ENCODE assay signal across 24 cellular contexts in genomic region chr13:111156421-111156820, GRCh38. TPM values are rescaled to one million over a fixed set of nuclear protein-coding genes. Genes with fewer than 3 reads are reported as not detected.
DNase-seq lines count a peak whose midpoint lies in the region; ATAC-seq and TF ChIP-seq lines count a peak whose summit lies in the region.
"Had no signal": no experiment of that assay in that cellular context is flagged by ENCODE, and none has a peak within 500 bp of the region (broad histone marks: within the 10 kb centered on the region; RNA-seq: fewer than 3 reads in every experiment).

No MANE protein-coding gene starts in this region.

- no peak for ATAC-seq in GM21576 (IDR thresholded peaks at IDR 0.05; ENCODE audit: unreplicated experiment)
- ATAC-seq in HG03457 (IDR thresholded peaks at IDR 0.05; ENCODE audit: unreplicated experiment): no peak
- ATAC-seq: activated T-cell treated with anti-CD3 and anti-CD28 coated beads, Interleukin-2, amount 50 U/mL, for 72 hours; gastroesophageal sphincter; naive thymus-derived CD4-positive, alpha-beta T cell; pancreas; sciatic nerve; stimulated activated effector memory CD8-positive, alpha-beta T cell treated with anti-CD3 and anti-CD28 coated beads, Interleukin-12 subunit alpha, Interleukin-12 subunit beta, amount 100 ng/mL, for 72 hours had no signal

- H3K4ac ChIP-seq in trophoblast cell (ENCODE audit: low read depth, low read length): no peak overlapping the region

- no peak overlapping the region for H3K23ac ChIP-seq in trophoblast cell (ENCODE audit: low read length)

- H3K4me1 ChIP-seq in Loucy (ENCODE audit: insufficient read depth, low read length, poor library complexity, severe bottlenecking) (peaks cover 56% of the 10 kb centered on the region), trophoblast cell (ENCODE audit: control insufficient read depth in 1 of 2, insufficient read depth in 2 of 2, low read length in 2 of 2) (peaks cover 0 to 2% of the 10 kb centered on the region in 2 experiments)

- no peak overlapping the region for H2BK12ac ChIP-seq in trophoblast cell (ENCODE audit: low read length)

- peak overlapping the region; percentile 84 for H3K27ac Mint-ChIP-seq in chondrocyte (ENCODE audit: unreplicated experiment)
- H3K27ac Mint-ChIP-seq: activated naive CD8-positive, alpha-beta T cell treated with anti-CD3 and anti-CD28 coated beads, Interleukin-2, amount 10 ng/mL, durations not matched to agents 7 days and 5 days; activated T-cell treated with anti-CD3 and anti-CD28 coated beads, Interleukin-2, amount 50 U/mL, for 72 hours; B cell; memory B cell; stimulated activated effector memory CD8-positive, alpha-beta T cell treated with anti-CD3 and anti-CD28 coated beads, Interleukin-12 subunit alpha, Interleukin-12 subunit beta, amount 100 ng/mL, for 72 hours had no signal

- no peaks in the 10 kb centered on the region for H3K27me3 ChIP-seq in Loucy (ENCODE audit: insufficient read depth, low read length, poor library complexity, severe bottlenecking)
- no peaks in the 10 kb centered on the region for H3K27me3 ChIP-seq in trophoblast cell (ENCODE audit: insufficient read depth, low read length)
- H3K27me3 ChIP-seq: cardiac muscle cell, gastroesophageal sphincter, MG63, pancreas, tibial nerve had no signal

- H3K36me3 Mint-ChIP-seq in chondrocyte (ENCODE audit: low read depth): peaks cover 17% of the 10 kb centered on the region

- H3K4me1 Mint-ChIP-seq in chondrocyte (ENCODE audit: low read depth): peaks cover 63% of the 10 kb centered on the region

- no peak overlapping the region for H2BK5ac ChIP-seq in trophoblast cell (ENCODE audit: low read depth, low read length, poor library complexity)

- H3K9me3 ChIP-seq in Loucy (ENCODE audit: insufficient read depth, low read depth, low read length) (no peaks in the 10 kb centered on the region), trophoblast cell (ENCODE audit: insufficient read depth, low read depth, low read length) (no peaks in the 10 kb centered on the region)
- H3K9me3 ChIP-seq: gastroesophageal sphincter, MG63, pancreas, tibial nerve had no signal

- no peak overlapping the region for H2AFZ ChIP-seq in Loucy (ENCODE audit: low read length)
- H2AFZ ChIP-seq in trophoblast cell (ENCODE audit: insufficient read depth, low read length, poor library complexity): no peak overlapping the region

- no peak overlapping the region for H3K27ac ChIP-seq in trophoblast cell (ENCODE audit: low read depth, low read length)
- H3K27ac ChIP-seq: cardiac muscle cell, pancreas had no signal

- no CpG with 5 or more reads among the region's 1 CpG for WGBS in trophoblast cell (ENCODE audit: extremely low coverage, insufficient coverage, insufficient read length)

- no peak overlapping the region for H3K18ac ChIP-seq in trophoblast cell (ENCODE audit: low read length)

- no peak for TF ChIP-seq CTCF in Loucy (conservative IDR thresholded peaks at IDR 0.05; ENCODE audit: low read length)
- TF ChIP-seq CTCF in chondrocyte (IDR thresholded peaks at IDR 0.05): no peak

- H3F3A ChIP-seq in Loucy (ENCODE audit: low read depth): no peaks in the 10 kb centered on the region

- H3K9me2 ChIP-seq in Loucy (replicated peaks; ENCODE audit: low read depth, low read length): no peaks in the 10 kb centered on the region

- H3K4me3 ChIP-seq in Loucy (ENCODE audit: low read length, poor library complexity, severe bottlenecking) (peak overlapping the region; percentile 54), trophoblast cell (ENCODE audit: low read depth, low read length) (no peak overlapping the region)
- H3K4me3 ChIP-seq: cardiac muscle cell, gastroesophageal sphincter, MG63, pancreas, tibial nerve had no signal

- H3K79me2 ChIP-seq in Loucy (ENCODE audit: insufficient read depth, low read length) (peaks cover 76% of the 10 kb centered on the region), trophoblast cell (ENCODE audit: control insufficient read depth, insufficient read depth, low read length, poor library complexity) (peaks cover 12% of the 10 kb centered on the region)

- H4K20me1 ChIP-seq in Loucy (ENCODE audit: insufficient read depth, low read length, poor library complexity, severe bottlenecking): peaks cover 59% of the 10 kb centered on the region

- no peaks in the 10 kb centered on the region for H3K27me3 Mint-ChIP-seq in chondrocyte (ENCODE audit: low read depth)
- H3K27me3 Mint-ChIP-seq: B cell, memory B cell had no signal

- peak overlapping the region; percentile 45 for H3K4me3 Mint-ChIP-seq in chondrocyte (ENCODE audit: unreplicated experiment)
- H3K4me3 Mint-ChIP-seq: activated naive CD8-positive, alpha-beta T cell treated with anti-CD3 and anti-CD28 coated beads, Interleukin-2, amount 10 ng/mL, durations not matched to agents 7 days and 5 days; B cell; memory B cell; stimulated activated effector memory CD8-positive, alpha-beta T cell treated with anti-CD3 and anti-CD28 coated beads, Interleukin-12 subunit alpha, Interleukin-12 subunit beta, amount 100 ng/mL, for 72 hours had no signal

- H2BK120ac ChIP-seq in trophoblast cell (ENCODE audit: insufficient read depth, low read length, poor library complexity): no peak overlapping the region

- no peak overlapping the region for H4K8ac ChIP-seq in trophoblast cell (ENCODE audit: low read depth, low read length)

- no peak overlapping the region for H2AK5ac ChIP-seq in trophoblast cell (ENCODE audit: low read length)

- H3K9me3 Mint-ChIP-seq in chondrocyte (ENCODE audit: low read depth): no peaks in the 10 kb centered on the region
- H3K9me3 Mint-ChIP-seq: memory B cell; stimulated activated effector memory CD8-positive, alpha-beta T cell treated with anti-CD3 and anti-CD28 coated beads, Interleukin-12 subunit alpha, Interleukin-12 subunit beta, amount 100 ng/mL, for 72 hours had no signal

- peaks cover 10% of the 10 kb centered on the region for H3K79me1 ChIP-seq in trophoblast cell (ENCODE audit: low read length)

- H3K9ac ChIP-seq in Loucy (ENCODE audit: low read depth, low read length, poor library complexity, severe bottlenecking): no peak overlapping the region
- H3K9ac ChIP-seq in trophoblast cell (ENCODE audit: low read length): no peak overlapping the region

- H3K36me3 ChIP-seq in Loucy (ENCODE audit: insufficient read depth, low read length) (peaks cover 21% of the 10 kb centered on the region; the same call in 1 of the 2 replicates), trophoblast cell (ENCODE audit: control insufficient read depth in 1 of 2, insufficient read depth in 2 of 2, low read length in 2 of 2) (peaks cover 2 to 5% of the 10 kb centered on the region in 2 experiments)
- H3K36me3 ChIP-seq: gastroesophageal sphincter, pancreas had no signal

- no peak overlapping the region for H4K12ac ChIP-seq in trophoblast cell (ENCODE audit: low read depth, low read length)

- no peak overlapping the region for H3K14ac ChIP-seq in trophoblast cell (ENCODE audit: low read length)

- H4K91ac ChIP-seq in trophoblast cell (ENCODE audit: low read depth, low read length): no peak overlapping the region

- H3K4me2 ChIP-seq in Loucy (ENCODE audit: low read depth, low read length, poor library complexity, severe bottlenecking) (peak overlapping the region; percentile 90), trophoblast cell (ENCODE audit: low read length) (no peak overlapping the region)

- DNase-seq in AG20443 (ENCODE audit: low spot score): peak; percentile 38
- DNase-seq in chondrocyte (ENCODE audit: low spot score): no peak
- peak; percentile 51 to 55 for DNase-seq in trophoblast cell
- no peak for DNase-seq in NCI-H1105 (lab: John Stamatoyannopoulos, UW)
- no peak for DNase-seq in UCSD-AML1 (lab: John Stamatoyannopoulos, UW; ENCODE audit: unreplicated experiment)
- DNase-seq: activated naive CD8-positive, alpha-beta T cell treated with anti-CD3 and anti-CD28 coated beads, Interleukin-2, amount 10 ng/mL, durations not matched to agents 7 days and 5 days; activated T-cell treated with anti-CD3 and anti-CD28 coated beads, Interleukin-2, amount 50 U/mL, for 72 hours; EL; MG63; naive thymus-derived CD4-positive, alpha-beta T cell; NCI-H2171 treated with DMSO at 0.1 percent for 48 hours; NCI-H526 treated with DMSO at 0.1 percent for 48 hours; pancreas; Right ventricle myocardium superior had no signal

RNA-seq across cellular contexts. Expression of gene ARHGEF7, which starts 41.3 kb away (rescaled TPM):
- total RNA-seq in chondrocyte: 96.8 to 138 TPM (median 137 TPM) in 3 replicates
- polyA plus RNA-seq in trophoblast cell (2013): 34.5 and 34.7 TPM in 2 replicates

Comparison
In these comparisons a context has a peak if more than half of its experiments do, and no peak if none do; other contexts are left out.
1. DNase-seq: peak in AG20443 (single experiment) and trophoblast cell (2 of 2); none in chondrocyte (single experiment), NCI-H1105 (single experiment) and UCSD-AML1 (single experiment).